In genomic region chrY:19012985-19013384, GRCh38 we compare ENCODE assay signal across 23 cellular contexts.
DNase-seq lines count a peak whose midpoint lies in the region; ATAC-seq, FAIRE-seq and TF ChIP-seq lines count a peak whose summit lies in the region.
"Had no signal": no experiment of that assay in that cellular context is flagged by ENCODE, and none has a peak within 500 bp of the region (broad histone marks: within the 10 kb centered on the region; RNA-seq: fewer than 3 reads in every experiment).

No MANE protein-coding gene starts in this region.

- H3K9me3 ChIP-seq in liver (ENCODE audit: control insufficient read depth in 4 of 4, low read length in 3 of 4) (no peaks in the 10 kb centered on the region), HepG2 (ENCODE audit: low read length) (no peaks in the 10 kb centered on the region)
- H3K9me3 ChIP-seq: BLaER1, Caco-2 had no signal

- no peaks in the 10 kb centered on the region for H3K27me3 Mint-ChIP-seq in activated T-cell treated with anti-CD3 and anti-CD28 coated beads, Interleukin-2, amount 50 U/mL, for 72 hours (ENCODE audit: low read depth)
- H3K27me3 Mint-ChIP-seq: CD4-positive, CD25-positive, alpha-beta regulatory T cell had no signal

- no peak for TF ChIP-seq CTCF in liver (IDR thresholded peaks at IDR 0.05; ENCODE audit: low read depth, low read length, missing input control)
- TF ChIP-seq CTCF in HepG2 (CRISPR knock-in tag; IDR thresholded peaks at IDR 0.05): no peak

- no peaks in the 10 kb centered on the region for H3K9me3 Mint-ChIP-seq in activated T-cell treated with anti-CD3 and anti-CD28 coated beads, Interleukin-2, amount 50 U/mL, for 72 hours
- H3K9me3 Mint-ChIP-seq: CD4-positive, CD25-positive, alpha-beta regulatory T cell had no signal

- POLR2A ChIA-PET in HepG2 (lab: Yijun Ruan, JAX): no interaction called here

- in situ Hi-C loops in HepG2 (cut with HindIII; ENCODE audit: extremely low pct_ligation_motif_present, low pct_unique_long_range_greater_than_20kb): no loop called here

- no peaks in the 10 kb centered on the region for H3K36me3 Mint-ChIP-seq in activated T-cell treated with anti-CD3 and anti-CD28 coated beads, Interleukin-2, amount 50 U/mL, for 72 hours (ENCODE audit: insufficient read depth in 2 of 2)
- H3K36me3 Mint-ChIP-seq: CD4-positive, CD25-positive, alpha-beta regulatory T cell had no signal

- H3K36me3 ChIP-seq in liver (ENCODE audit: control insufficient read depth in 4 of 4, insufficient read depth in 3 of 4, low read depth in 1 of 4, low read length in 3 of 4) (no peaks in the 10 kb centered on the region), HepG2 (replicated peaks in 1 of 2; ENCODE audit: control insufficient read depth in 1 of 2, insufficient read depth in 2 of 2, low read length in 2 of 2) (no peaks in the 10 kb centered on the region)
- H3K36me3 ChIP-seq: BLaER1 had no signal

- CTCF ChIA-PET in HepG2 (lab: Yijun Ruan, JAX; ENCODE audit: low intra/inter-chr PET ratio, low total read pairs): no interaction called here

- no TSS peak for BruUV-seq in HepG2 (replicated peaks; lab: Mats Ljungman, UMichigan)

- H4K20me1 ChIP-seq in HepG2 (ENCODE audit: insufficient read depth, low read length): no peaks in the 10 kb centered on the region
- H4K20me1 ChIP-seq: BLaER1 had no signal

- H3K9ac ChIP-seq in liver (ENCODE audit: low read depth in 1 of 2, low read length in 2 of 2) (no peak overlapping the region), HepG2 (ENCODE audit: insufficient read depth, low read depth, low read length) (no peak overlapping the region)
- H3K9ac ChIP-seq: BLaER1 had no signal

- H3K27ac ChIP-seq in liver (ENCODE audit: low read depth in 1 of 2, low read length in 2 of 2) (no peak overlapping the region), HepG2 (ENCODE audit: extremely low read length, insufficient read depth, low read length) (no peak overlapping the region)
- H3K27ac ChIP-seq: 22Rv1, BLaER1, C4-2B had no signal

- TF ChIP-seq EP300 in HepG2 (IDR thresholded peaks at IDR 0.05; ENCODE audit: low read depth in 2 of 2, low read length in 2 of 2): no peak
- TF ChIP-seq EP300 in HepG2 (CRISPR knock-in tag; IDR thresholded peaks at IDR 0.05; ENCODE audit: borderline replicate concordance): no peak

- H3K4me1 ChIP-seq in liver (ENCODE audit: control insufficient read depth in 4 of 4, insufficient read depth in 4 of 4, low read length in 3 of 4): no peaks in the 10 kb centered on the region
- H3K4me1 ChIP-seq in HepG2 (ENCODE audit: insufficient read depth, low read length): no peaks in the 10 kb centered on the region
- H3K4me1 ChIP-seq: BLaER1, Caco-2 had no signal

- ATAC-seq in HepG2: no peak
- no peak for ATAC-seq in activated T-cell treated with anti-CD3 and anti-CD28 coated beads, Interleukin-2, amount 50 U/mL, for 72 hours (replicated peaks in 1 of 2)
- ATAC-seq in HG03045 (IDR thresholded peaks at IDR 0.05; ENCODE audit: unreplicated experiment): no peak
- ATAC-seq: CD8-positive, alpha-beta T cell had no signal

- H3K4me1 Mint-ChIP-seq in activated T-cell treated with anti-CD3 and anti-CD28 coated beads, Interleukin-2, amount 50 U/mL, for 72 hours (ENCODE audit: low read depth): no peaks in the 10 kb centered on the region
- H3K4me1 Mint-ChIP-seq: CD4-positive, CD25-positive, alpha-beta regulatory T cell had no signal

- no peaks in the 10 kb centered on the region for H3K79me2 ChIP-seq in HepG2 (ENCODE audit: insufficient read depth, low read length)

- DNase-seq in HepG2 (ENCODE audit: low spot score) (no peak), GM03348 (ENCODE audit: low spot score) (peak; percentile 26), fibroblast of peridontal ligament (ENCODE audit: extremely low read depth) (peak; percentile 20), foreskin melanocyte (no peak)
- no peak for DNase-seq in activated T-cell treated with anti-CD3 and anti-CD28 coated beads, Interleukin-2, amount 50 U/mL, for 72 hours
- DNase-seq: Caco-2; CD4-positive, CD25-positive, alpha-beta regulatory T cell; CD8-positive, alpha-beta T cell; DMS153; DND-41; EL; GDM1; H7; HCEC 1CT had no signal

- TF ChIP-seq RAD21 in liver (IDR thresholded peaks at IDR 0.05) (no peak), HepG2 (CRISPR knock-in tag; IDR thresholded peaks at IDR 0.05) (no peak)

- H3K27me3 ChIP-seq in liver (ENCODE audit: control insufficient read depth in 4 of 4, insufficient read depth in 4 of 4, low read length in 3 of 4) (no peaks in the 10 kb centered on the region), HepG2 (ENCODE audit: control insufficient read depth in 1 of 2, insufficient read depth in 2 of 2, low read length in 2 of 2) (no peaks in the 10 kb centered on the region)
- H3K27me3 ChIP-seq: BLaER1 had no signal

- no peak overlapping the region for H3K4me2 ChIP-seq in HepG2 (ENCODE audit: low read depth, low read length)
- H3K4me2 ChIP-seq: BLaER1 had no signal

- intact Hi-C loops in HepG2 (cut with micrococcal nuclease; ENCODE audit: unreplicated experiment): no loop called here

- H2AFZ ChIP-seq in HepG2 (ENCODE audit: low read length): no peak overlapping the region

- H3K4me3 ChIP-seq in liver (ENCODE audit: low read depth in 1 of 3, low read length in 3 of 3): no peak overlapping the region
- H3K4me3 ChIP-seq in HepG2 (replicated peaks in 1 of 3; ENCODE audit: insufficient read depth in 1 of 3, low read depth in 2 of 3, low read length in 3 of 3): no peak overlapping the region
- H3K4me3 ChIP-seq: BLaER1 had no signal

- WGBS in liver: 30% methylated on average over 2 of the region's 2 CpGs
- WGBS in HepG2 (ENCODE audit: low lambda C conversion rate): 4% methylated on average over 2 of the region's 2 CpGs

- no peak overlapping the region for H3K4me3 Mint-ChIP-seq in activated T-cell treated with anti-CD3 and anti-CD28 coated beads, Interleukin-2, amount 50 U/mL, for 72 hours
- H3K4me3 Mint-ChIP-seq: CD4-positive, CD25-positive, alpha-beta regulatory T cell; CD8-positive, alpha-beta T cell had no signal

- FAIRE-seq in HepG2 (lab: Jason Lieb, UNC): no peak
- FAIRE-seq: A204.1, GM12891, GM18507, H1 had no signal

- no peak for TF ChIP-seq POLR2A in HepG2 (IDR thresholded peaks at IDR 0.05; ENCODE audit: insufficient read depth in 1 of 2, low read depth in 2 of 2, low read length in 2 of 2)

- no peak overlapping the region for H3K27ac Mint-ChIP-seq in activated T-cell treated with anti-CD3 and anti-CD28 coated beads, Interleukin-2, amount 50 U/mL, for 72 hours
- H3K27ac Mint-ChIP-seq: CD4-positive, CD25-positive, alpha-beta regulatory T cell; CD8-positive, alpha-beta T cell had no signal

TF ChIP-seq in liver, 16 proteins besides CTCF, POLR2A, EP300 and RAD21:
- peak; percentile 70 for TF ChIP-seq YY1 (IDR thresholded peaks at IDR 0.05)
- TF ChIP-seq HNF4A (conservative IDR thresholded peaks at IDR 0.05): peak in 1 of 2 donors; percentile 24
- no peak for TF ChIP-seq NR2F2 (IDR thresholded peaks at IDR 0.05)
- TF ChIP-seq EGR1 (IDR thresholded peaks at IDR 0.05; ENCODE audit: low read depth in 2 of 2): no peak
- no peak for TF ChIP-seq ZBTB33 (IDR thresholded peaks at IDR 0.05)
- TF ChIP-seq HNF4G (IDR thresholded peaks at IDR 0.05): no peak
- TF ChIP-seq GABPA (IDR thresholded peaks at IDR 0.05 in 1 of 2, conservative IDR thresholded peaks at IDR 0.05 in 1 of 2): no peak
- no peak for TF ChIP-seq RXRA (IDR thresholded peaks at IDR 0.05)

TF ChIP-seq in HepG2, 621 proteins besides CTCF, POLR2A, EP300 and RAD21 (continues in another document):
- TF ChIP-seq THAP9 (CRISPR knock-in tag; IDR thresholded peaks at IDR 0.05; ENCODE audit: borderline replicate concordance) (no peak), NFE2L2 (IDR thresholded peaks at IDR 0.05; ENCODE audit: low read length) (no peak), TFE3 (CRISPR knock-in tag; IDR thresholded peaks at IDR 0.05) (no peak), JUN (CRISPR knock-in tag; IDR thresholded peaks at IDR 0.05) (no peak)

Comparison
In these comparisons a context has a peak if more than half of its experiments do, and no peak if none do; other contexts are left out.
1. DNase-seq: peak in GM03348 (single experiment) and fibroblast of peridontal ligament (single experiment); none in HepG2 (single experiment), activated T-cell treated with anti-CD3 and anti-CD28 coated beads, Interleukin-2, amount 50 U/mL, for 72 hours (0 of 2) and foreskin melanocyte (single experiment).